9 cellular contexts compared by ENCODE assay signal in the genomic region with DNA sequence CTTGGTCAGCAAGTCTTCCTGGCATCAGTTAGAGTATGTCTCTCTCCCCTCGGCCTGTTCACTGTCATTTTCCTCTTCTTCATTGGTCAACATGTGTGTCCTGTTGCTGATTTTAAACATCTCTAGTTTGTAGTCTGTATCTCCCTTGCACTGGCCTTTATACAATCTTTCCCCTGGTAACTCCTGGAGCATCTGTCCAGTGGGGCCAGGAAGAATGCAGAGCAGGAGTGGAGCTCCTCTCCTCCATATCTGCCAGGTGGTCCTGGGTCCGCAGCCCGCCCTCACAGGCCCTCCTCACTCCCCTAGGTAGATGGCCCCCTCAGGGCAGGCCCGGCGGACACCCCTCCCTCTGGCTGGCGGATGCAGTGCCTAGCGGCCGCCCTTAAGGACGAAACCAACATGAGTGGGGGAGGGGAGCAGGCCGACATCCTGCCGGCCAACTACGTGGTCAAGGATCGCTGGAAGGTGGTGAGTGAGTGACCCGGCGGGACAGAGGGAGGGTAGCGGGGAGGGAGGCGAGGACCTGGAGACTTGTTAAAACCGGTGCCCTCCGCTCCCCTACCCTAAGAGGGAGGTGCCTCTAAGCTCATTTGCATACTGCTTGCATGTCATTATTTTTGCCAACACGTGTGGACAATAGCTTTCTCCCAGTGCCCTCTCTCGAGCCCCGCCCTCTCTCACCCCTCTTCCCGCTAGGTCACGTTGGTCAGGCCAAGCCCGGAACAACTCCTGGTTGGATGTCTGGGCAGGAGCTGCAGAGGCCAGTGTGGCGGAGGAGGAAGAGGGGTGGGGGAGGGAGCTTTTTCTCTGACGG. TPM values are rescaled to one million over a fixed set of nuclear protein-coding genes. Genes with fewer than 3 reads are reported as not detected.
DNase-seq lines count a peak whose midpoint lies in the region; ATAC-seq and TF ChIP-seq lines count a peak whose summit lies in the region.
"Had no signal": no experiment of that assay in that cellular context is flagged by ENCODE, and none has a peak within 500 bp of the region (broad histone marks: within the 10 kb centered on the region; RNA-seq: fewer than 3 reads in every experiment).

No MANE protein-coding gene starts in this region.

- H3K9me3 ChIP-seq in OCI-LY1 (ENCODE audit: low read length): no peaks in the 10 kb centered on the region

- H3K4me1 ChIP-seq in ACC112 (ENCODE audit: control insufficient read depth, insufficient read depth, low read length, unreplicated experiment) (no peaks in the 10 kb centered on the region), OCI-LY1 (ENCODE audit: insufficient read depth, low read length, severe bottlenecking) (peaks cover 13% of the 10 kb centered on the region)

- no peaks in the 10 kb centered on the region for H3K9me2 ChIP-seq in OCI-LY1 (ENCODE audit: low read depth, low read length)

- peak; percentile 26 for ATAC-seq in HG02973 (IDR thresholded peaks at IDR 0.05; ENCODE audit: unreplicated experiment)

- H4K20me1 ChIP-seq in OCI-LY1 (ENCODE audit: insufficient read depth, low read length): no peaks in the 10 kb centered on the region

- H3K36me3 ChIP-seq in ACC112 (ENCODE audit: insufficient read depth, low read length): no peaks in the 10 kb centered on the region
- H3K36me3 ChIP-seq in OCI-LY1 (ENCODE audit: insufficient read depth, low read length): no peaks in the 10 kb centered on the region

- no peaks in the 10 kb centered on the region for H3F3A ChIP-seq in OCI-LY1 (ENCODE audit: insufficient read depth, low read length)

- DNase-seq in lower leg skin (ENCODE audit: low spot score in 2 of 2): no peak
- DNase-seq in superior temporal gyrus (ENCODE audit: extremely low spot score): peak; percentile 77
- DNase-seq in epidermal melanocyte (ENCODE audit: insufficient read length, low spot score): no peak

- WGBS in lower leg skin, 2 donors: 24 to 37% methylated on average over 27 of the region's 27 CpGs

- H3K27ac ChIP-seq in ACC112 (ENCODE audit: low read depth, low read length) (no peak overlapping the region), OCI-LY1 (ENCODE audit: low read depth, low read length, poor library complexity, severe bottlenecking) (no peak overlapping the region), cingulate gyrus (ENCODE audit: low read depth, low read length) (peak overlapping the region; percentile 81)

- intact Hi-C loops in lower leg skin (cut with DNase I; ENCODE audit: low total_unique reads): no loop called here

- TF ChIP-seq POLR2A in GM15510 (IDR thresholded peaks at IDR 0.05; ENCODE audit: borderline replicate concordance, extremely low read depth, insufficient read length) (peak; percentile 26), lower leg skin (IDR thresholded peaks at IDR 0.05) (no peak)

- peak overlapping the region; percentile 91 for H3K4me2 ChIP-seq in OCI-LY1 (ENCODE audit: low read length)

- H3K79me2 ChIP-seq in ACC112 (ENCODE audit: control insufficient read depth, insufficient read depth, low read length, unreplicated experiment) (no peaks in the 10 kb centered on the region), OCI-LY1 (ENCODE audit: insufficient read depth, low read length) (no peaks in the 10 kb centered on the region)

- peak overlapping the region; percentile 69 for H3K9ac ChIP-seq in OCI-LY1 (ENCODE audit: low read length)

- H3K27me3 ChIP-seq in ACC112 (ENCODE audit: insufficient read depth, low read length): peaks cover 52% of the 10 kb centered on the region
- peaks cover 8% of the 10 kb centered on the region; the same call in 1 of the 2 replicates for H3K27me3 ChIP-seq in OCI-LY1 (ENCODE audit: insufficient read depth, low read length)

- TF ChIP-seq CTCF in OCI-LY1 (IDR thresholded peaks at IDR 0.05; ENCODE audit: low read length): no peak
- TF ChIP-seq CTCF in lower leg skin (IDR thresholded peaks at IDR 0.05): no peak

- H2AFZ ChIP-seq in ACC112 (ENCODE audit: low read length, unreplicated experiment) (peak overlapping the region; percentile 30), OCI-LY1 (ENCODE audit: low read length) (peak overlapping the region; percentile 32; the same call in 1 of the 2 replicates)

- H3K4me3 ChIP-seq in ACC112 (ENCODE audit: low read depth, low read length) (peak overlapping the region; percentile 56), OCI-LY1 (ENCODE audit: low read depth, low read length, poor library complexity, severe bottlenecking) (peak overlapping the region; percentile 74), lower leg skin (ENCODE audit: low read depth, poor library complexity, severe bottlenecking) (peak overlapping the region; percentile 1)

RNA-seq across cellular contexts. Expression of a gene that starts 3.2 kb away (rescaled TPM):
- under 1 TPM in 1 of 4 donors, not detected in 3; 0.08 TPM for total RNA-seq in lower leg skin

RNA-seq across cellular contexts. Expression of a gene that starts 17.2 kb away (rescaled TPM):
- 10 to 100 TPM; 48.5 to 77.0 (median 61.2) TPM for total RNA-seq in lower leg skin

RNA-seq across cellular contexts. Expression of a gene that starts 51.6 kb away (rescaled TPM):
- not detected for total RNA-seq in lower leg skin
- total RNA-seq: LHCN-M2 had no signal

Comparison
In these comparisons a context has a peak if more than half of its experiments do, and no peak if none do; other contexts are left out.
1. H3K4me3 ChIP-seq: peak in every context shown above with its lines; median percentile 74 in OCI-LY1; 56 in ACC112; 1 in lower leg skin.